Comparison of ENCODE assay signal across 7 cellular contexts in genomic region chr13:79194272-79194671, GRCh38.
DNase-seq lines count a peak whose midpoint lies in the region; ATAC-seq and TF ChIP-seq lines count a peak whose summit lies in the region.

No MANE protein-coding gene starts in this region.

- no peaks in the 10 kb centered on the region for H3K9me3 ChIP-seq in Peyer's patch

- ATAC-seq in GM19043 (IDR thresholded peaks at IDR 0.05; ENCODE audit: low read depth, unreplicated experiment) (peak; percentile 94), HG02884 (IDR thresholded peaks at IDR 0.05; ENCODE audit: unreplicated experiment) (peak; percentile 96)

- H3K36me3 ChIP-seq in Peyer's patch: no peaks in the 10 kb centered on the region

- TF ChIP-seq CTCF in Peyer's patch (IDR thresholded peaks at IDR 0.05): no peak

- no peak overlapping the region for H3K27ac ChIP-seq in Peyer's patch

- DNase-seq in Peyer's patch (peak in 2 of 3 donors; percentile 42 to 49), iPS-NIHi11 (ENCODE audit: low spot score) (no peak), mesenteric fat pad (ENCODE audit: low spot score) (no peak), SK-N-DZ (ENCODE audit: low spot score) (no peak)
- DNase-seq in stimulated activated CD4-positive, alpha-beta T cell treated with anti-CD3 and anti-CD28 coated beads, TNF-alpha, amount 100 ng/mL, for 24 hours (ENCODE audit: low read depth in 3 of 3): peak in 2 of 3 experiments; percentile 5 to 25

- H3K4me3 ChIP-seq in Peyer's patch: no peak overlapping the region

- TF ChIP-seq POLR2A in Peyer's patch (IDR thresholded peaks at IDR 0.05): no peak

- H3K4me1 ChIP-seq in Peyer's patch: peaks cover 0 to 11% (median 0%) of the 10 kb centered on the region in 4 donors

- H3K27me3 ChIP-seq in Peyer's patch: no peaks in the 10 kb centered on the region

Comparison
In these comparisons a context has a peak if more than half of its experiments do, and no peak if none do; other contexts are left out.
1. DNase-seq: peak in Peyer's patch (2 of 3) and stimulated activated CD4-positive, alpha-beta T cell treated with anti-CD3 and anti-CD28 coated beads, TNF-alpha, amount 100 ng/mL, for 24 hours (2 of 3); none in iPS-NIHi11 (single experiment), mesenteric fat pad (single experiment) and SK-N-DZ (single experiment).